In genomic region chr2:26770986-26771586, GRCh38 we compare ENCODE assay signal across 1 cellular context.
TF ChIP-seq lines count a peak whose summit lies in the region.

No MANE protein-coding gene starts in this region.

TF ChIP-seq in GM23338, 12 proteins besides CTCF, POLR2A, EP300 and RAD21 (continued from another document):
- no peak for TF ChIP-seq REST (IDR thresholded peaks at IDR 0.05; ENCODE audit: unreplicated experiment)
- TF ChIP-seq ZNF114 (CRISPR knock-in tag; IDR thresholded peaks at IDR 0.05): no peak
- no peak for TF ChIP-seq CREB1 (CRISPR knock-in tag; IDR thresholded peaks at IDR 0.05; ENCODE audit: low read depth)
- no peak for TF ChIP-seq EZH2phosphoT487 (IDR thresholded peaks at IDR 0.05; ENCODE audit: unreplicated experiment)
- no peak for TF ChIP-seq ETS1 (IDR thresholded peaks at IDR 0.05)
- TF ChIP-seq ZNF331 (CRISPR knock-in tag; IDR thresholded peaks at IDR 0.05; ENCODE audit: low read depth): no peak
- no peak for TF ChIP-seq EZH2 (IDR thresholded peaks at IDR 0.05; ENCODE audit: low read depth, unreplicated experiment)
